In genomic region chr12:39441189-39441962, GRCh38 we compare ENCODE assay signal across 8 cellular contexts. TPM values are rescaled to one million over a fixed set of nuclear protein-coding genes. Genes with fewer than 3 reads are reported as not detected.
DNase-seq lines count a peak whose midpoint lies in the region; ATAC-seq, FAIRE-seq and TF ChIP-seq lines count a peak whose summit lies in the region.

No MANE protein-coding gene starts in this region.

- ATAC-seq in activated CD4-positive, alpha-beta T cell treated with anti-CD3 and anti-CD28 coated beads for 36 hours = no peak
- no peak for ATAC-seq in activated CD8-positive, alpha-beta T cell treated with anti-CD3 and anti-CD28 coated beads, Interleukin-2, amount 10 ng/mL, durations not matched to agents 7 days and 5 days
- no peak for ATAC-seq in HG03039 (IDR thresholded peaks at IDR 0.05; ENCODE audit: unreplicated experiment)

- H3K9me3 ChIP-seq in stomach = no peaks in the 10 kb centered on the region
- no peaks in the 10 kb centered on the region for H3K9me3 ChIP-seq in A673 (ENCODE audit: low read depth, low read length, poor library complexity, severe bottlenecking)

- no peak for DNase-seq in activated CD4-positive, alpha-beta T cell treated with anti-CD3 and anti-CD28 coated beads for 36 hours
- no peak for DNase-seq in activated CD4-positive, alpha-beta T cell treated with anti-CD3 and anti-CD28 coated beads for 48 hours
- DNase-seq in activated CD8-positive, alpha-beta T cell treated with anti-CD3 and anti-CD28 coated beads, Interleukin-2, amount 10 ng/mL, durations not matched to agents 7 days and 5 days = no peak
- DNase-seq in immature natural killer cell (no peak), stomach (no peak), A673 (ENCODE audit: low spot score) (no peak), urothelium cell line (ENCODE audit: low spot score) (no peak)

- WGBS in stomach, 5 donors = 52 to 63% (median 62%) methylated on average over 5 of the region's 5 CpGs

- intact Hi-C loops in activated CD4-positive, alpha-beta T cell treated with anti-CD3 and anti-CD28 coated beads for 36 hours (cut with DNase I, micrococcal nuclease) = loop anchor here (5.0 to 10.0 kb wide), 2 partner anchors 663 to 1124 kb away; partner anchors contain the start of genes ALG10B (in 1 of the 2) and SLC2A13 (in 1 of the 2)
- intact Hi-C loops in stomach (cut with DNase I; ENCODE audit: low total_unique reads) (no loop called here), A673 (cut with micrococcal nuclease; ENCODE audit: unreplicated experiment) (no loop called here)

- TF ChIP-seq POLR2A in stomach (IDR thresholded peaks at IDR 0.05) = no peak

- H3K9me3 Mint-ChIP-seq in activated CD4-positive, alpha-beta T cell treated with anti-CD3 and anti-CD28 coated beads for 36 hours (ENCODE audit: low read depth) = no peaks in the 10 kb centered on the region
- no peaks in the 10 kb centered on the region for H3K9me3 Mint-ChIP-seq in activated CD8-positive, alpha-beta T cell treated with anti-CD3 and anti-CD28 coated beads, Interleukin-2, amount 10 ng/mL, durations not matched to agents 7 days and 5 days (ENCODE audit: insufficient read depth)
- no peaks in the 10 kb centered on the region for H3K9me3 Mint-ChIP-seq in immature natural killer cell

- no peaks in the 10 kb centered on the region for H3K36me3 Mint-ChIP-seq in activated CD4-positive, alpha-beta T cell treated with anti-CD3 and anti-CD28 coated beads for 36 hours (ENCODE audit: low read depth)
- no peaks in the 10 kb centered on the region for H3K36me3 Mint-ChIP-seq in activated CD8-positive, alpha-beta T cell treated with anti-CD3 and anti-CD28 coated beads, Interleukin-2, amount 10 ng/mL, durations not matched to agents 7 days and 5 days (ENCODE audit: low read depth)
- no peaks in the 10 kb centered on the region for H3K36me3 Mint-ChIP-seq in immature natural killer cell

- no peak for TF ChIP-seq EP300 in stomach (IDR thresholded peaks at IDR 0.05)

- H3K27ac Mint-ChIP-seq in activated CD4-positive, alpha-beta T cell treated with anti-CD3 and anti-CD28 coated beads for 36 hours = peak overlapping the region; percentile 78
- peak overlapping the region; percentile 72 for H3K27ac Mint-ChIP-seq in activated CD8-positive, alpha-beta T cell treated with anti-CD3 and anti-CD28 coated beads, Interleukin-2, amount 10 ng/mL, durations not matched to agents 7 days and 5 days
- peak overlapping the region in 5 of 6 donors; percentile 85 to 94 (median 89) for H3K27ac Mint-ChIP-seq in immature natural killer cell

- no peak for FAIRE-seq in urothelium cell line (lab: Jason Lieb, UNC)

- peak overlapping the region in 2 of 5 donors; percentile 94 for H3K27ac ChIP-seq in stomach
- no peak overlapping the region for H3K27ac ChIP-seq in A673 (ENCODE audit: low read depth, low read length, poor library complexity, severe bottlenecking)

- peak overlapping the region in 3 of 4 donors; percentile 84 to 94 (median 89) for H3K4me3 ChIP-seq in stomach
- H3K4me3 ChIP-seq in A673 (ENCODE audit: low read depth, low read length, poor library complexity, severe bottlenecking) = no peak overlapping the region

- H3K27me3 ChIP-seq in stomach (peaks cover 0 to 7% (median 0%) of the 10 kb centered on the region in 3 donors), A673 (replicated peaks; ENCODE audit: insufficient read depth, low read depth, low read length, poor library complexity) (peaks cover 9% of the 10 kb centered on the region)

- peak overlapping the region; percentile 80 for H3K4me3 Mint-ChIP-seq in activated CD4-positive, alpha-beta T cell treated with anti-CD3 and anti-CD28 coated beads for 36 hours
- peak overlapping the region; percentile 82 for H3K4me3 Mint-ChIP-seq in activated CD8-positive, alpha-beta T cell treated with anti-CD3 and anti-CD28 coated beads, Interleukin-2, amount 10 ng/mL, durations not matched to agents 7 days and 5 days
- H3K4me3 Mint-ChIP-seq in immature natural killer cell = peak overlapping the region; percentile 87 to 98 (median 97)

- TF ChIP-seq CTCF in stomach (IDR thresholded peaks at IDR 0.05) (no peak), A673 (conservative IDR thresholded peaks at IDR 0.05; ENCODE audit: low read depth, low read length) (no peak)

- peaks cover 19% of the 10 kb centered on the region for H3K4me1 Mint-ChIP-seq in activated CD4-positive, alpha-beta T cell treated with anti-CD3 and anti-CD28 coated beads for 36 hours
- peaks cover 20% of the 10 kb centered on the region for H3K4me1 Mint-ChIP-seq in activated CD8-positive, alpha-beta T cell treated with anti-CD3 and anti-CD28 coated beads, Interleukin-2, amount 10 ng/mL, durations not matched to agents 7 days and 5 days (ENCODE audit: low read depth)
- peaks cover 19 to 33% of the 10 kb centered on the region in 2 donors for H3K4me1 Mint-ChIP-seq in immature natural killer cell

- CTCF ChIA-PET in activated CD4-positive, alpha-beta T cell treated with anti-CD3 and anti-CD28 coated beads for 36 hours (lab: Charles Lee) = no interaction called here
- CTCF ChIA-PET in activated CD8-positive, alpha-beta T cell treated with anti-CD3 and anti-CD28 coated beads, Interleukin-2, amount 10 ng/mL, durations not matched to agents 7 days and 5 days (lab: Charles Lee) = interaction anchor here (1.1 to 1.7 kb wide), 3 partner anchors 10 to 104 kb away, joined by 3 to 5 read pairs (median 3); no protein-coding TSS in a partner anchor
- CTCF ChIA-PET in A673 (lab: Charles Lee) = no interaction called here

- H3K27me3 Mint-ChIP-seq in activated CD4-positive, alpha-beta T cell treated with anti-CD3 and anti-CD28 coated beads for 36 hours = peaks cover 17% of the 10 kb centered on the region
- H3K27me3 Mint-ChIP-seq in activated CD8-positive, alpha-beta T cell treated with anti-CD3 and anti-CD28 coated beads, Interleukin-2, amount 10 ng/mL, durations not matched to agents 7 days and 5 days (ENCODE audit: low read depth) = peaks cover 2% of the 10 kb centered on the region
- H3K27me3 Mint-ChIP-seq in immature natural killer cell (ENCODE audit: low read depth in 3 of 3) = peaks cover 2 to 18% (median 6%) of the 10 kb centered on the region in 3 donors

- no TSS peak for BruUV-seq in A673 (replicated peaks; lab: Mats Ljungman, UMichigan)

- POLR2A ChIA-PET in activated CD4-positive, alpha-beta T cell treated with anti-CD3 and anti-CD28 coated beads for 36 hours (lab: Charles Lee) = no interaction called here
- POLR2A ChIA-PET in activated CD8-positive, alpha-beta T cell treated with anti-CD3 and anti-CD28 coated beads, Interleukin-2, amount 10 ng/mL, durations not matched to agents 7 days and 5 days (lab: Charles Lee) = interaction anchor here (1.9 kb wide), 1 partner anchor 181 kb away, joined by 5 read pairs; no protein-coding TSS in a partner anchor
- POLR2A ChIA-PET in A673 (lab: Charles Lee; ENCODE audit: low non-redundant PET) = no interaction called here

- no peaks in the 10 kb centered on the region for H3K36me3 ChIP-seq in stomach
- H3K36me3 ChIP-seq in A673 (ENCODE audit: insufficient read depth, low read length, poor library complexity, severe bottlenecking) = no peaks in the 10 kb centered on the region

- peaks cover 6 to 33% (median 19%) of the 10 kb centered on the region in 4 donors for H3K4me1 ChIP-seq in stomach
- peaks cover 7% of the 10 kb centered on the region for H3K4me1 ChIP-seq in A673 (ENCODE audit: insufficient read depth, low read length, poor library complexity, severe bottlenecking)

RNA-seq across cellular contexts. Expression of gene KIF21A, which starts 1.5 kb away (rescaled TPM):
- total RNA-seq in activated CD4-positive, alpha-beta T cell treated with anti-CD3 and anti-CD28 coated beads for 36 hours = 10 to 100 TPM; 12.0 to 13.9 TPM
- total RNA-seq in activated CD8-positive, alpha-beta T cell treated with anti-CD3 and anti-CD28 coated beads, Interleukin-2, amount 10 ng/mL, durations not matched to agents 7 days and 5 days = 10 to 100 TPM; 18.4 to 19.5 TPM
- polyA plus RNA-seq in immature natural killer cell (10 to 100 TPM in 1 of 3 donors, 1 to 10 TPM in 2; 1.3 to 13.9 (median 7.8) TPM), stomach (1 to 10 TPM; 4.9 to 7.3 (median 6.7) TPM)
- total RNA-seq in stomach (10 to 100 TPM; 11.1 to 45.9 (median 33.5) TPM), A673 (2021) (3.3 and 3.9 TPM in 2 replicates)

Comparison
In these comparisons a context has a peak if more than half of its experiments do, and no peak if none do; other contexts are left out.
1. intact Hi-C loops: an anchor here in activated CD4-positive, alpha-beta T cell treated with anti-CD3 and anti-CD28 coated beads for 36 hours (5.0 to 10.0 kb wide); none called in stomach and A673.